Comparison of ENCODE assay signal across 9 cellular contexts in the genomic region with DNA sequence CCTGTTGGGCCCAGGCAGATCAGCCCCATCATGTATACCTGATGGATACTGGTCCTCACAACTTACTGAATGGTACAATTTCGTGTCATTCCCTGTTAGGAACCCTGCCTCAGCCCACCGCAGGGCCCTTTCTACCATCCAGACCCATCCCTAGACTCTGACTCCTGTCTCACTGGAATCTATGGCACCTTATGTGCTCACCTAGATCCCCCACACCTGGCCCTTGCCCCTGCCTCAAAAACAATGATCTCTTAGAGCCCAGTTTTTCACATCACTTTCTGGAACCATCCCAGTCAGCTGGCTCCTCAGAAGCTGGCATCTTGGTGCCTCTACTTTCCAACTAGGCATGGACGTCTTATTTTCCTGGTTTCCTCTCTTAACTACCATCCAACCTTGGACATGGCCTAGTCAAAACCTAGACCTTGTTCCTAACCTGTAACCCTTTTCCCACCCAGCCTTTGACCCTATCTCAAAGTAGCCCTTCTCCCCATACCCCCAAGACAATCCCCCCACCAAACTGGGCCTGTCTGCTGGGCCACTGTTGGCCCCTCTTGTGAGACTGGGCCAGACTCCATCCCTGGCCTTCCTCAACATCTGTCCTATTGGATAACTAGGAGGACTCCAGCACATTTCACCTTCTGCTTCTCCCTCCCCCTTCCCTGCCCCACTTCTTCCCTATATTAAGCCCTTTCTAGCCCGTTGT. TPM values are rescaled to one million over a fixed set of nuclear protein-coding genes. Genes with fewer than 3 reads are reported as not detected.
DNase-seq lines count a peak whose midpoint lies in the region; ATAC-seq and TF ChIP-seq lines count a peak whose summit lies in the region.
"Had no signal": no experiment of that assay in that cellular context is flagged by ENCODE, and none has a peak within 500 bp of the region (broad histone marks: within the 10 kb centered on the region; RNA-seq: fewer than 3 reads in every experiment).

No MANE protein-coding gene starts in this region.

- no peaks in the 10 kb centered on the region for H3K27me3 Mint-ChIP-seq in T-helper 2 cell treated with Interferon-gamma antibody and Interleukin-4, amounts not matched to agents 5 μg/mL and 100 μg/mL, for 36 hours (ENCODE audit: low read depth)
- H3K27me3 Mint-ChIP-seq in activated CD4-positive, alpha-beta T cell treated with anti-CD3 and anti-CD28 coated beads, Interleukin-2, amount 10 ng/mL, durations not matched to agents 7 days and 5 days: peaks cover 2% of the 10 kb centered on the region

- H3K9me3 ChIP-seq in RWPE2 (ENCODE audit: severe bottlenecking) (no peaks in the 10 kb centered on the region), iPS DF 6.9 (ENCODE audit: control insufficient read depth, insufficient read depth, low read length) (no peaks in the 10 kb centered on the region), stomach (no peaks in the 10 kb centered on the region)

- no peak for TF ChIP-seq EP300 in stomach (IDR thresholded peaks at IDR 0.05)

- WGBS in iPS DF 6.9 (ENCODE audit: insufficient coverage, insufficient read length): no CpG with 5 or more reads among the region's 4 CpGs
- 2 to 15% (median 7%) methylated on average over 4 of the region's 4 CpGs for WGBS in stomach, 5 donors

- intact Hi-C loops in stomach (cut with DNase I; ENCODE audit: low total_unique reads): no loop called here

- peak; percentile 4 for ATAC-seq in GM21619 (IDR thresholded peaks at IDR 0.05; ENCODE audit: unreplicated experiment)
- ATAC-seq in RWPE2 (ENCODE audit: low read depth): no peak

- H3K4me3 Mint-ChIP-seq in T-helper 2 cell treated with Interferon-gamma antibody and Interleukin-4, amounts not matched to agents 5 μg/mL and 100 μg/mL, for 36 hours: no peak overlapping the region
- no peak overlapping the region for H3K4me3 Mint-ChIP-seq in activated CD4-positive, alpha-beta T cell treated with anti-CD3 and anti-CD28 coated beads, Interleukin-2, amount 10 ng/mL, durations not matched to agents 7 days and 5 days

- H3K27ac ChIP-seq in RWPE2 (ENCODE audit: poor library complexity, severe bottlenecking) (peak overlapping the region; percentile 45), iPS DF 6.9 (ENCODE audit: low read length) (no peak overlapping the region), stomach (peak overlapping the region; percentile 88 to 93 (median 90))

- CTCF ChIA-PET in activated CD4-positive, alpha-beta T cell treated with anti-CD3 and anti-CD28 coated beads, Interleukin-2, amount 10 ng/mL, durations not matched to agents 7 days and 5 days (lab: Charles Lee): interaction anchor here (0.9 to 1.9 kb wide), 5 partner anchors 13 to 98 kb away, joined by 3 to 8 read pairs (median 4); no protein-coding TSS in a partner anchor

- H3K36me3 ChIP-seq in RWPE2 (ENCODE audit: low read depth): peaks cover 53% of the 10 kb centered on the region
- H3K36me3 ChIP-seq in iPS DF 6.9 (ENCODE audit: control insufficient read depth, insufficient read depth, low read length): no peaks in the 10 kb centered on the region
- peaks cover 0 to 27% (median 20%) of the 10 kb centered on the region in 4 donors for H3K36me3 ChIP-seq in stomach

- POLR2A ChIA-PET in activated CD4-positive, alpha-beta T cell treated with anti-CD3 and anti-CD28 coated beads, Interleukin-2, amount 10 ng/mL, durations not matched to agents 7 days and 5 days (lab: Charles Lee): no interaction called here

- TF ChIP-seq POLR2A in stomach (IDR thresholded peaks at IDR 0.05): no peak

- H3K4me1 ChIP-seq in RWPE2 (ENCODE audit: insufficient read depth, poor library complexity, severe bottlenecking): peaks cover 22% of the 10 kb centered on the region
- H3K4me1 ChIP-seq in iPS DF 6.9 (ENCODE audit: control insufficient read depth, insufficient read depth, low read length): no peaks in the 10 kb centered on the region; the same call in 1 of the 2 replicates
- H3K4me1 ChIP-seq in stomach: peaks cover 31 to 59% (median 50%) of the 10 kb centered on the region in 4 donors

- H3K4me3 ChIP-seq in RWPE2 (ENCODE audit: severe bottlenecking) (peak overlapping the region; percentile 90), iPS DF 6.9 (ENCODE audit: low read length) (peak overlapping the region; percentile 96), stomach (peak overlapping the region; percentile 86 to 97 (median 92))

- DNase-seq in RWPE2 (ENCODE audit: low spot score): no peak
- DNase-seq in iPS DF 6.9 (ENCODE audit: low read depth, low spot score): no peak
- no peak for DNase-seq in stomach
- no peak for DNase-seq in amniotic stem cell (lab: John Stamatoyannopoulos, UW)
- DNase-seq in NCI-H146 treated with DMSO at 0.1 percent for 48 hours (lab: John Stamatoyannopoulos, UW; ENCODE audit: unreplicated experiment): no peak
- no peak for DNase-seq in T-helper 2 cell treated with Interferon-gamma antibody and Interleukin-4, amounts not matched to agents 5 μg/mL and 100 μg/mL, for 36 hours (ENCODE audit: low spot score)
- no peak for DNase-seq in activated CD4-positive, alpha-beta T cell treated with anti-CD3 and anti-CD28 coated beads, Interleukin-2, amount 10 ng/mL, durations not matched to agents 7 days and 5 days

- TF ChIP-seq CTCF in RWPE2 (IDR thresholded peaks at IDR 0.05; ENCODE audit: poor library complexity, severe bottlenecking): no peak
- TF ChIP-seq CTCF in stomach (IDR thresholded peaks at IDR 0.05): no peak

- H3K27ac Mint-ChIP-seq in T-helper 2 cell treated with Interferon-gamma antibody and Interleukin-4, amounts not matched to agents 5 μg/mL and 100 μg/mL, for 36 hours: no peak overlapping the region
- H3K27ac Mint-ChIP-seq in activated CD4-positive, alpha-beta T cell treated with anti-CD3 and anti-CD28 coated beads, Interleukin-2, amount 10 ng/mL, durations not matched to agents 7 days and 5 days: no peak overlapping the region

- no peaks in the 10 kb centered on the region for H3K9me3 Mint-ChIP-seq in T-helper 2 cell treated with Interferon-gamma antibody and Interleukin-4, amounts not matched to agents 5 μg/mL and 100 μg/mL, for 36 hours
- H3K9me3 Mint-ChIP-seq in activated CD4-positive, alpha-beta T cell treated with anti-CD3 and anti-CD28 coated beads, Interleukin-2, amount 10 ng/mL, durations not matched to agents 7 days and 5 days: no peaks in the 10 kb centered on the region

- H3K27me3 ChIP-seq in RWPE2 (ENCODE audit: insufficient read depth, poor library complexity, severe bottlenecking): no peaks in the 10 kb centered on the region
- H3K27me3 ChIP-seq in iPS DF 6.9 (ENCODE audit: control insufficient read depth, insufficient read depth, low read length): no peaks in the 10 kb centered on the region
- H3K27me3 ChIP-seq in stomach: no peaks in the 10 kb centered on the region

- peaks cover 10% of the 10 kb centered on the region for H3K4me1 Mint-ChIP-seq in T-helper 2 cell treated with Interferon-gamma antibody and Interleukin-4, amounts not matched to agents 5 μg/mL and 100 μg/mL, for 36 hours (ENCODE audit: low read depth)
- H3K4me1 Mint-ChIP-seq in activated CD4-positive, alpha-beta T cell treated with anti-CD3 and anti-CD28 coated beads, Interleukin-2, amount 10 ng/mL, durations not matched to agents 7 days and 5 days: peaks cover 16% of the 10 kb centered on the region

- peaks cover 5% of the 10 kb centered on the region for H3K36me3 Mint-ChIP-seq in T-helper 2 cell treated with Interferon-gamma antibody and Interleukin-4, amounts not matched to agents 5 μg/mL and 100 μg/mL, for 36 hours (ENCODE audit: low read depth)
- H3K36me3 Mint-ChIP-seq in activated CD4-positive, alpha-beta T cell treated with anti-CD3 and anti-CD28 coated beads, Interleukin-2, amount 10 ng/mL, durations not matched to agents 7 days and 5 days (ENCODE audit: low read depth): peaks cover 10% of the 10 kb centered on the region

RNA-seq across cellular contexts. Expression of a gene that starts 1.0 kb away (rescaled TPM):
- total RNA-seq in stomach: 100 to 1,000 TPM in 1 of 5 donors, 10 to 100 TPM in 4; 10.7 to 103 (median 56.9) TPM
- 100 to 1,000 TPM; 119 to 181 (median 165) TPM for polyA plus RNA-seq in stomach
- 100 to 1,000 TPM; 137 to 146 TPM for total RNA-seq in activated CD4-positive, alpha-beta T cell treated with anti-CD3 and anti-CD28 coated beads, Interleukin-2, amount 10 ng/mL, durations not matched to agents 7 days and 5 days

RNA-seq across cellular contexts. Expression of a gene that starts 40.1 kb away (rescaled TPM):
- 1 to 10 TPM in 2 of 5 donors, not detected in 3; 1.3 to 1.6 TPM for total RNA-seq in stomach
- polyA plus RNA-seq in stomach: 1 to 10 TPM; 1.1 to 2.1 (median 1.1) TPM
- total RNA-seq in activated CD4-positive, alpha-beta T cell treated with anti-CD3 and anti-CD28 coated beads, Interleukin-2, amount 10 ng/mL, durations not matched to agents 7 days and 5 days: not detected
- total RNA-seq: dermis microvascular lymphatic vessel endothelial cell had no signal

RNA-seq across cellular contexts. Expression of a gene that starts 40.3 kb away (rescaled TPM):
- 1 to 10 TPM in 1 of 5 donors, not detected in 4; 1.1 TPM for total RNA-seq in stomach
- under 1 TPM in 1 of 3 donors, not detected in 2; 0.28 TPM for polyA plus RNA-seq in stomach
- not detected for total RNA-seq in activated CD4-positive, alpha-beta T cell treated with anti-CD3 and anti-CD28 coated beads, Interleukin-2, amount 10 ng/mL, durations not matched to agents 7 days and 5 days
- total RNA-seq: dermis microvascular lymphatic vessel endothelial cell had no signal
